ENCODE assay signal across 8 cellular contexts in genomic region chr11:560305-561147, GRCh38. TPM values are rescaled to one million over a fixed set of nuclear protein-coding genes. Genes with fewer than 3 reads are reported as not detected.
DNase-seq lines count a peak whose midpoint lies in the region; ATAC-seq and TF ChIP-seq lines count a peak whose summit lies in the region.

A gene with protein sequence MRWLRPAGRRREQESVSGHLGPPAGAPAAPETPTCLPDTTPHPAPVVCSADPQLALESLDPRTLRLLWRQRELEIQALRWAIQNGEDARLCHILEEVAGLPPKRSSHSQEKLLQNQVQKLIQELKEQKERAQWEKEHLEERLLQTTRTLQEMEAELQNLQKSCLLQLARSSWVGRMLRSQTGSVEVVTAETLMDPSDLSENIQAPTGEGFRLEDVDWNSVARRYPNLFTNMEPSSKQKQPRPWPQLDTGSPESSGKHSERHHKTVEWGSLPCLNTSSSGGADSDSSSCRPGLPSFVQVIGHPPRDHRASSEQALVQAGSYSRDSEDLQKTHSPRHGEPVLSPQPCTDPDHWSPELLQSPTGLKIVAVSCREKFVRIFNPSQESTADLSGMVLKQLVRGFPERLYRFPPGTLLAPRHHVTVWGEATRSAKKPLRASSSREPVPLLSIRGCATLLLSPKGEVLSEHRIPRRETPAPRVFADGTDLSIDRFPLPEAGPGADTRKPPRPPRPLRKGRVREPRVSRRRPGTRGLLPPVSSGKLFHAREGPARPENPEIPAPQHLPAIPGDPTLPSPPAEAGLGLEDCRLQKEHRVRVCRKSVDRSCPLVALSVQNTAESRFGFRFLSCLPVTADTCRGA (minus strand): TSS chr11:560738. CDS start chr11:560716, 22 bp downstream.
A gene with protein sequence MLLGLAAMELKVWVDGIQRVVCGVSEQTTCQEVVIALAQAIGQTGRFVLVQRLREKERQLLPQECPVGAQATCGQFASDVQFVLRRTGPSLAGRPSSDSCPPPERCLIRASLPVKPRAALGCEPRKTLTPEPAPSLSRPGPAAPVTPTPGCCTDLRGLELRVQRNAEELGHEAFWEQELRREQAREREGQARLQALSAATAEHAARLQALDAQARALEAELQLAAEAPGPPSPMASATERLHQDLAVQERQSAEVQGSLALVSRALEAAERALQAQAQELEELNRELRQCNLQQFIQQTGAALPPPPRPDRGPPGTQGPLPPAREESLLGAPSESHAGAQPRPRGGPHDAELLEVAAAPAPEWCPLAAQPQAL (plus strand): TSS chr11:560970. CDS start chr11:561769, 799 bp downstream.

- H3K4me1 ChIP-seq in PC-9 (replicated peaks; ENCODE audit: insufficient read depth) = no peaks in the 10 kb centered on the region
- peaks cover 14 to 17% of the 10 kb centered on the region in 2 donors for H3K4me1 ChIP-seq in naive thymus-derived CD4-positive, alpha-beta T cell (ENCODE audit: control insufficient read depth in 2 of 2, insufficient read depth in 2 of 2, low read length in 2 of 2)

- H3K9me2 ChIP-seq in PC-9 (ENCODE audit: insufficient read depth) = no peaks in the 10 kb centered on the region

- peak within 1 kb of the TSS; percentile 87 for H3K4me2 ChIP-seq in PC-9

- H3K4me3 ChIP-seq in PC-9 = peak within 1 kb of the TSS; percentile 68
- peak within 1 kb of the TSS; percentile 68 for H3K4me3 ChIP-seq in naive thymus-derived CD4-positive, alpha-beta T cell (ENCODE audit: low read length)

- H3K36me3 Mint-ChIP-seq in IgD-negative memory B cell = no peaks in the 10 kb centered on the region
- H3K36me3 Mint-ChIP-seq in naive thymus-derived CD4-positive, alpha-beta T cell = peaks cover 0 to 5% (median 0%) of the 10 kb centered on the region in 5 donors
- peaks cover 37% of the 10 kb centered on the region for H3K36me3 Mint-ChIP-seq in stimulated activated effector memory CD8-positive, alpha-beta T cell treated with anti-CD3 and anti-CD28 coated beads, Interleukin-12 subunit alpha, Interleukin-12 subunit beta, amount 100 ng/mL, for 72 hours

- H3K36me3 ChIP-seq in PC-9 (ENCODE audit: low read depth) = no peaks in the 10 kb centered on the region
- H3K36me3 ChIP-seq in naive thymus-derived CD4-positive, alpha-beta T cell (ENCODE audit: control insufficient read depth in 2 of 3, insufficient read depth in 3 of 3, low read length in 3 of 3) = peaks cover 0 to 14% (median 0%) of the 10 kb centered on the region in 3 experiments

- TF ChIP-seq CTCF in PC-9 (conservative IDR thresholded peaks at IDR 0.05) = no peak

- H3K27ac ChIP-seq in PC-9 = no peak within 1 kb of the TSS; the same call in 1 of the 2 replicates
- peak within 1 kb of the TSS; percentile 82 for H3K27ac ChIP-seq in naive thymus-derived CD4-positive, alpha-beta T cell (ENCODE audit: low read depth, low read length)

- DNase-seq in DMS 273 (lab: John Stamatoyannopoulos, UW; ENCODE audit: unreplicated experiment) (peak; percentile 92), PC-9 (peak; percentile 61 to 89), fibroblast of gingiva (ENCODE audit: low read depth) (peak; percentile 64)
- peak; percentile 98 to 99 for DNase-seq in activated T-cell treated with anti-CD3 and anti-CD28 coated beads, Interleukin-2, amount 50 U/mL, for 48 hours
- peak; percentile 89 to 98 (median 94) for DNase-seq in naive thymus-derived CD4-positive, alpha-beta T cell
- DNase-seq in stimulated activated effector memory CD8-positive, alpha-beta T cell treated with anti-CD3 and anti-CD28 coated beads, Interleukin-12 subunit alpha, Interleukin-12 subunit beta, amount 100 ng/mL, for 72 hours (ENCODE audit: low spot score in 2 of 2) = peak; percentile 95 to 97

- H3K4me3 Mint-ChIP-seq in IgD-negative memory B cell = peak within 1 kb of the TSS; percentile 86 to 94 (median 92)
- peak within 1 kb of the TSS; percentile 78 to 94 (median 89) for H3K4me3 Mint-ChIP-seq in naive thymus-derived CD4-positive, alpha-beta T cell
- H3K4me3 Mint-ChIP-seq in stimulated activated effector memory CD8-positive, alpha-beta T cell treated with anti-CD3 and anti-CD28 coated beads, Interleukin-12 subunit alpha, Interleukin-12 subunit beta, amount 100 ng/mL, for 72 hours = peak within 1 kb of the TSS; percentile 85

- H3K79me2 ChIP-seq in PC-9 (ENCODE audit: low read depth) = peaks cover 10% of the 10 kb centered on the region; the same call in 1 of the 2 replicates

- H3K27ac Mint-ChIP-seq in IgD-negative memory B cell = peak within 1 kb of the TSS; percentile 84 to 93 (median 88)
- peak within 1 kb of the TSS; percentile 35 to 93 (median 84) for H3K27ac Mint-ChIP-seq in naive thymus-derived CD4-positive, alpha-beta T cell
- H3K27ac Mint-ChIP-seq in stimulated activated effector memory CD8-positive, alpha-beta T cell treated with anti-CD3 and anti-CD28 coated beads, Interleukin-12 subunit alpha, Interleukin-12 subunit beta, amount 100 ng/mL, for 72 hours = peak within 1 kb of the TSS; percentile 86

- peaks cover 11% of the 10 kb centered on the region; the same call in 1 of the 2 replicates for H3F3A ChIP-seq in PC-9 (ENCODE audit: insufficient read depth, low read depth)

- H3K9me3 Mint-ChIP-seq in IgD-negative memory B cell = no peaks in the 10 kb centered on the region
- no peaks in the 10 kb centered on the region for H3K9me3 Mint-ChIP-seq in naive thymus-derived CD4-positive, alpha-beta T cell
- no peaks in the 10 kb centered on the region for H3K9me3 Mint-ChIP-seq in stimulated activated effector memory CD8-positive, alpha-beta T cell treated with anti-CD3 and anti-CD28 coated beads, Interleukin-12 subunit alpha, Interleukin-12 subunit beta, amount 100 ng/mL, for 72 hours

- H3K27me3 ChIP-seq in PC-9 (ENCODE audit: insufficient read depth, low read depth) = no peaks in the 10 kb centered on the region
- no peaks in the 10 kb centered on the region for H3K27me3 ChIP-seq in naive thymus-derived CD4-positive, alpha-beta T cell (ENCODE audit: control insufficient read depth in 2 of 2, insufficient read depth in 2 of 2, low read length in 2 of 2)

- POLR2A ChIA-PET in PC-9 (lab: Charles Lee; ENCODE audit: unreplicated experiment) = interaction anchor here (0.6 kb wide), 1 partner anchor 273 kb away, joined by 7 read pairs; no protein-coding TSS in a partner anchor
- POLR2A ChIA-PET in naive thymus-derived CD4-positive, alpha-beta T cell (lab: Charles Lee) = interaction anchor here (0.6 to 9.5 kb wide), 11 partner anchors 9 to 271 kb away, joined by 3 to 68 read pairs (median 4); partner anchors contain the start of genes IRF7, PHRF1 and RNH1

- H4K20me1 ChIP-seq in PC-9 (ENCODE audit: insufficient read depth) = no peaks in the 10 kb centered on the region; the same call in 1 of the 2 replicates

- no peaks in the 10 kb centered on the region for H3K27me3 Mint-ChIP-seq in IgD-negative memory B cell
- peaks cover 0 to 18% (median 0%) of the 10 kb centered on the region in 5 donors for H3K27me3 Mint-ChIP-seq in naive thymus-derived CD4-positive, alpha-beta T cell

- TSS peak; percentile 69 for BruUV-seq in PC-9 (replicated peaks; lab: Mats Ljungman, UMichigan)

- intact Hi-C loops in PC-9 (cut with micrococcal nuclease; ENCODE audit: unreplicated experiment) = loop anchor here (10.0 kb wide), 1 partner anchor 164 kb away; no protein-coding TSS in a partner anchor
- intact Hi-C loops in naive thymus-derived CD4-positive, alpha-beta T cell (cut with micrococcal nuclease) = loop anchor here (1.0 to 10.0 kb wide), 11 partner anchors 8 to 236 kb away; partner anchors contain the start of genes LRRC56 (in 2 of the 2), PHRF1 (in 2 of the 2), CEND1 (in 1 of the 2) and DEAF1 (in 1 of the 2)

- peak; percentile 56 for ATAC-seq in GM21526 (IDR thresholded peaks at IDR 0.05; ENCODE audit: low FRiP score, unreplicated experiment)
- ATAC-seq in naive thymus-derived CD4-positive, alpha-beta T cell = peak; percentile 98
- peak; percentile 88 for ATAC-seq in stimulated activated effector memory CD8-positive, alpha-beta T cell treated with anti-CD3 and anti-CD28 coated beads, Interleukin-12 subunit alpha, Interleukin-12 subunit beta, amount 100 ng/mL, for 72 hours

- peak within 1 kb of the TSS; percentile 64; the same call in 1 of the 2 replicates for H2AFZ ChIP-seq in PC-9

- peaks cover 3 to 11% (median 9%) of the 10 kb centered on the region in 3 donors for H3K4me1 Mint-ChIP-seq in IgD-negative memory B cell
- peaks cover 4 to 17% (median 9%) of the 10 kb centered on the region in 7 donors for H3K4me1 Mint-ChIP-seq in naive thymus-derived CD4-positive, alpha-beta T cell
- peaks cover 20% of the 10 kb centered on the region for H3K4me1 Mint-ChIP-seq in stimulated activated effector memory CD8-positive, alpha-beta T cell treated with anti-CD3 and anti-CD28 coated beads, Interleukin-12 subunit alpha, Interleukin-12 subunit beta, amount 100 ng/mL, for 72 hours

- no peaks in the 10 kb centered on the region for H3K9me3 ChIP-seq in PC-9 (ENCODE audit: insufficient read depth, low read depth)
- H3K9me3 ChIP-seq in naive thymus-derived CD4-positive, alpha-beta T cell (ENCODE audit: control insufficient read depth in 2 of 3, low read length in 3 of 3) = no peaks in the 10 kb centered on the region

- CTCF ChIA-PET in PC-9 (lab: Charles Lee) = no interaction called here
- CTCF ChIA-PET in naive thymus-derived CD4-positive, alpha-beta T cell (lab: Charles Lee) = interaction anchor here (1.0 kb wide), 1 partner anchor 187 kb away, joined by 3 read pairs; the partner anchor contains the start of gene TALDO1

RNA-seq across cellular contexts. Expression of the first gene that starts in this region (rescaled TPM):
- polyA plus RNA-seq in IgD-negative memory B cell = 3.8 TPM
- 12.8 and 16.3 TPM in 2 replicates for total RNA-seq in PC-9 (2021)
- 10 to 100 TPM in 2 of 5 experiments, 1 to 10 TPM in 3; 2.8 to 14.7 (median 9.6) TPM for total RNA-seq in naive thymus-derived CD4-positive, alpha-beta T cell
- polyA plus RNA-seq in naive thymus-derived CD4-positive, alpha-beta T cell = 1 to 10 TPM; 2.3 to 3.6 TPM

RNA-seq across cellular contexts. Expression of the second gene that starts in this region (rescaled TPM):
- polyA plus RNA-seq in IgD-negative memory B cell = 42.0 TPM
- 36.2 and 40.8 TPM in 2 replicates for total RNA-seq in PC-9 (2021)
- total RNA-seq in naive thymus-derived CD4-positive, alpha-beta T cell = 10 to 100 TPM; 20.0 to 45.4 (median 35.5) TPM
- polyA plus RNA-seq in naive thymus-derived CD4-positive, alpha-beta T cell = 10 to 100 TPM; 26.7 to 43.6 TPM
